9 cellular contexts compared by ENCODE assay signal in genomic region chr12:78390920-78391319, GRCh38.
"Had no signal": no experiment of that assay in that cellular context is flagged by ENCODE, and none has a peak within 500 bp of the region (broad histone marks: within the 10 kb centered on the region; RNA-seq: fewer than 3 reads in every experiment).

No MANE protein-coding gene starts in this region.

- H3K36me3 ChIP-seq: HAP-1 had no signal

- H3K27ac ChIP-seq: GM23248 had no signal

- H3K9me3 ChIP-seq: HAP-1 had no signal

- H3K4me3 ChIP-seq: GM23248, GM23338, HAP-1 had no signal

- H2AFZ ChIP-seq: GM23248, GM23338 had no signal

- DNase-seq: GM23248, GOT3, H7, H9, HCEC 1CT, HFFc6 had no signal

- H3K4me2 ChIP-seq: GM23338 had no signal

- H3K4me1 ChIP-seq: HAP-1 had no signal

- ATAC-seq: GM23338, HCT116 had no signal
